Comparison of ENCODE assay signal across 20 cellular contexts in the genomic region with DNA sequence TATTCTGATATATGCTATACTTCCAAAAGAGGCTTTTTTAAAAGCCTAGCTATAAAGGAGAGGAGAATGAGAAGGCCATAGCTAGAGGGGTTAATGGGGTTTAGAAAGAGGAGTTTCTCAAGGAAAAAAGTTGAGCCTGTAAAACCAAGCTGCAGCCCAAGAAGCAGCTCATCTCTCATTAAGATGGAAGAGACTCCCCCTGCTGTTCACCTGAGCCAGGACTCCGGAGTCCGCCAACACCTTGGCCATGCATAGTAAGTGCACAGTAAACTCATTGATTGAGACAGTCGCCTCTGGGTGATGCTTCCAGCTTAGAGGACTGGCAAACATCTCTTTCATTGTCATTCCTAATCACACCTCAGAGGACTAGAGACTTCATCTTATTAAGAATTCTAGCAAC. TPM values are rescaled to one million over a fixed set of nuclear protein-coding genes. Genes with fewer than 3 reads are reported as not detected.
DNase-seq lines count a peak whose midpoint lies in the region; ATAC-seq, FAIRE-seq and TF ChIP-seq lines count a peak whose summit lies in the region.
"Had no signal": no experiment of that assay in that cellular context is flagged by ENCODE, and none has a peak within 500 bp of the region (broad histone marks: within the 10 kb centered on the region; RNA-seq: fewer than 3 reads in every experiment).

No MANE protein-coding gene starts in this region.

- H3K36me3 Mint-ChIP-seq in stimulated activated memory B cell treated with anti-CD40 and anti-IgM and Interleukin-4, amounts not matched to agents 10 μg/mL and 1 μg/mL and 100 μg/mL, for 72 hours = no peaks in the 10 kb centered on the region
- H3K36me3 Mint-ChIP-seq: activated CD4-positive, alpha-beta memory T cell treated with anti-CD3 and anti-CD28 coated beads for 36 hours; activated naive CD8-positive, alpha-beta T cell treated with anti-CD3 and anti-CD28 coated beads, Interleukin-2, amount 10 ng/mL, durations not matched to agents 7 days and 5 days had no signal

- no peak overlapping the region for H3K4me3 Mint-ChIP-seq in stimulated activated memory B cell treated with anti-CD40 and anti-IgM and Interleukin-4, amounts not matched to agents 10 μg/mL and 1 μg/mL and 100 μg/mL, for 72 hours
- H3K4me3 Mint-ChIP-seq: activated CD4-positive, alpha-beta memory T cell treated with anti-CD3 and anti-CD28 coated beads for 36 hours; activated naive CD8-positive, alpha-beta T cell treated with anti-CD3 and anti-CD28 coated beads, Interleukin-2, amount 10 ng/mL, durations not matched to agents 7 days and 5 days; activated T-cell treated with anti-CD3 and anti-CD28 coated beads, Interleukin-2, amount 50 U/mL, for 24 hours had no signal

- no peaks in the 10 kb centered on the region for H3K36me3 ChIP-seq in DOHH2 (ENCODE audit: control insufficient read depth, low read length)
- no peaks in the 10 kb centered on the region for H3K36me3 ChIP-seq in RWPE2 (ENCODE audit: low read depth)
- H3K36me3 ChIP-seq: BLaER1, breast epithelium had no signal

- no peaks in the 10 kb centered on the region for H3F3A ChIP-seq in DOHH2 (ENCODE audit: control insufficient read depth, insufficient read depth)

- no peaks in the 10 kb centered on the region for H3K4me1 Mint-ChIP-seq in stimulated activated memory B cell treated with anti-CD40 and anti-IgM and Interleukin-4, amounts not matched to agents 10 μg/mL and 1 μg/mL and 100 μg/mL, for 72 hours
- H3K4me1 Mint-ChIP-seq: activated naive CD8-positive, alpha-beta T cell treated with anti-CD3 and anti-CD28 coated beads, Interleukin-2, amount 10 ng/mL, durations not matched to agents 7 days and 5 days had no signal

- H3K9me3 ChIP-seq in DOHH2 (ENCODE audit: control insufficient read depth, insufficient read depth, low read length) (no peaks in the 10 kb centered on the region), RWPE2 (ENCODE audit: severe bottlenecking) (no peaks in the 10 kb centered on the region)
- H3K9me3 ChIP-seq: BLaER1 had no signal

- H3K27ac ChIP-seq in DOHH2 (ENCODE audit: low read depth, low read length) (no peak overlapping the region), RWPE2 (ENCODE audit: poor library complexity, severe bottlenecking) (no peak overlapping the region)
- H3K27ac ChIP-seq: BLaER1, breast epithelium, heart left ventricle had no signal

- no peaks in the 10 kb centered on the region for H3K4me1 ChIP-seq in DOHH2 (ENCODE audit: control insufficient read depth, low read length)
- no peaks in the 10 kb centered on the region for H3K4me1 ChIP-seq in RWPE2 (ENCODE audit: insufficient read depth, poor library complexity, severe bottlenecking)
- H3K4me1 ChIP-seq: BLaER1, breast epithelium had no signal

- DNase-seq in HFF-Myc (ENCODE audit: extremely low read depth, low read depth) = no peak
- DNase-seq in RWPE2 (ENCODE audit: low spot score) = no peak
- DNase-seq in mesenteric fat pad (ENCODE audit: low spot score) = peak; percentile 26
- no peak for DNase-seq in NOMO-1 treated with dmso at 0.1 percent for 144 hours (lab: John Stamatoyannopoulos, UW; ENCODE audit: unreplicated experiment)
- no peak for DNase-seq in RCC 7860 (ENCODE audit: low spot score)
- DNase-seq: activated CD4-positive, alpha-beta memory T cell treated with anti-CD3 and anti-CD28 coated beads for 36 hours; activated naive CD8-positive, alpha-beta T cell treated with anti-CD3 and anti-CD28 coated beads, Interleukin-2, amount 10 ng/mL, durations not matched to agents 7 days and 5 days; activated T-cell treated with anti-CD3 and anti-CD28 coated beads, Interleukin-2, amount 50 U/mL, for 24 hours; dermis blood vessel endothelial cell; DMS153; heart left ventricle; KBM-7; kidney; NCI-H446; stimulated activated CD4-positive, alpha-beta T cell treated with anti-CD3 and anti-CD28 coated beads, Interleukin-4, amount 100 ng/mL, for 4 hours had no signal

- H3K4me3 ChIP-seq in DOHH2 (ENCODE audit: low read length) (no peak overlapping the region), HFF-Myc (replicated peaks; ENCODE audit: low read depth, low read length) (no peak overlapping the region), RWPE2 (ENCODE audit: severe bottlenecking) (no peak overlapping the region)
- H3K4me3 ChIP-seq: BLaER1, breast epithelium, heart left ventricle had no signal

- H3K27me3 ChIP-seq in DOHH2 (ENCODE audit: control insufficient read depth, low read length) = no peaks in the 10 kb centered on the region
- peaks cover 3% of the 10 kb centered on the region for H3K27me3 ChIP-seq in RWPE2 (ENCODE audit: insufficient read depth, poor library complexity, severe bottlenecking)
- H3K27me3 ChIP-seq: BLaER1, breast epithelium had no signal

- H3K9me3 Mint-ChIP-seq in stimulated activated memory B cell treated with anti-CD40 and anti-IgM and Interleukin-4, amounts not matched to agents 10 μg/mL and 1 μg/mL and 100 μg/mL, for 72 hours = no peaks in the 10 kb centered on the region
- H3K9me3 Mint-ChIP-seq: activated CD4-positive, alpha-beta memory T cell treated with anti-CD3 and anti-CD28 coated beads for 36 hours; activated naive CD8-positive, alpha-beta T cell treated with anti-CD3 and anti-CD28 coated beads, Interleukin-2, amount 10 ng/mL, durations not matched to agents 7 days and 5 days; activated T-cell treated with anti-CD3 and anti-CD28 coated beads, Interleukin-2, amount 50 U/mL, for 24 hours had no signal

- no peaks in the 10 kb centered on the region for H3K9me2 ChIP-seq in DOHH2 (replicated peaks; ENCODE audit: control insufficient read depth, low read length)

- H3K27me3 Mint-ChIP-seq in stimulated activated memory B cell treated with anti-CD40 and anti-IgM and Interleukin-4, amounts not matched to agents 10 μg/mL and 1 μg/mL and 100 μg/mL, for 72 hours = peaks cover 46% of the 10 kb centered on the region

- no peaks in the 10 kb centered on the region for H4K20me1 ChIP-seq in DOHH2 (ENCODE audit: control insufficient read depth, insufficient read depth, low read depth, low read length)
- H4K20me1 ChIP-seq: BLaER1 had no signal

- no peak for FAIRE-seq in RCC 7860 (lab: Jason Lieb, UNC)
- FAIRE-seq: kidney, TTC549 had no signal

- H3K79me2 ChIP-seq in DOHH2 (ENCODE audit: control insufficient read depth, low read length) = no peaks in the 10 kb centered on the region

- H3K27ac Mint-ChIP-seq in stimulated activated memory B cell treated with anti-CD40 and anti-IgM and Interleukin-4, amounts not matched to agents 10 μg/mL and 1 μg/mL and 100 μg/mL, for 72 hours = no peak overlapping the region
- H3K27ac Mint-ChIP-seq: activated CD4-positive, alpha-beta memory T cell treated with anti-CD3 and anti-CD28 coated beads for 36 hours; activated naive CD8-positive, alpha-beta T cell treated with anti-CD3 and anti-CD28 coated beads, Interleukin-2, amount 10 ng/mL, durations not matched to agents 7 days and 5 days; activated T-cell treated with anti-CD3 and anti-CD28 coated beads, Interleukin-2, amount 50 U/mL, for 24 hours had no signal

- TF ChIP-seq CTCF in DOHH2 (IDR thresholded peaks at IDR 0.05; ENCODE audit: low read depth, low read length, poor library complexity, severe bottlenecking) (peak; percentile 33), HFF-Myc (IDR thresholded peaks at IDR 0.05; ENCODE audit: low read depth, low read length, missing control alignments) (peak; percentile 21), RWPE2 (IDR thresholded peaks at IDR 0.05; ENCODE audit: poor library complexity, severe bottlenecking) (peak; percentile 23)

- ATAC-seq in RWPE2 (ENCODE audit: low read depth) = no peak
- ATAC-seq in stimulated activated memory B cell treated with anti-CD40 and anti-IgM and Interleukin-4, amounts not matched to agents 10 μg/mL and 1 μg/mL and 100 μg/mL, for 72 hours = no peak
- ATAC-seq: heart left ventricle had no signal

- H3K4me2 ChIP-seq in DOHH2 (ENCODE audit: low read length) = no peak overlapping the region
- H3K4me2 ChIP-seq: BLaER1 had no signal

RNA-seq across cellular contexts. Expression of gene ANO2, which starts 46.2 kb away (rescaled TPM):
- 34.6 TPM for total RNA-seq in mesenteric fat pad
- total RNA-seq: activated CD4-positive, alpha-beta memory T cell treated with anti-CD3 and anti-CD28 coated beads for 36 hours; activated naive CD8-positive, alpha-beta T cell treated with anti-CD3 and anti-CD28 coated beads, Interleukin-2, amount 10 ng/mL, durations not matched to agents 7 days and 5 days had no signal
